1 cellular context compared by ENCODE assay signal in the genomic region with DNA sequence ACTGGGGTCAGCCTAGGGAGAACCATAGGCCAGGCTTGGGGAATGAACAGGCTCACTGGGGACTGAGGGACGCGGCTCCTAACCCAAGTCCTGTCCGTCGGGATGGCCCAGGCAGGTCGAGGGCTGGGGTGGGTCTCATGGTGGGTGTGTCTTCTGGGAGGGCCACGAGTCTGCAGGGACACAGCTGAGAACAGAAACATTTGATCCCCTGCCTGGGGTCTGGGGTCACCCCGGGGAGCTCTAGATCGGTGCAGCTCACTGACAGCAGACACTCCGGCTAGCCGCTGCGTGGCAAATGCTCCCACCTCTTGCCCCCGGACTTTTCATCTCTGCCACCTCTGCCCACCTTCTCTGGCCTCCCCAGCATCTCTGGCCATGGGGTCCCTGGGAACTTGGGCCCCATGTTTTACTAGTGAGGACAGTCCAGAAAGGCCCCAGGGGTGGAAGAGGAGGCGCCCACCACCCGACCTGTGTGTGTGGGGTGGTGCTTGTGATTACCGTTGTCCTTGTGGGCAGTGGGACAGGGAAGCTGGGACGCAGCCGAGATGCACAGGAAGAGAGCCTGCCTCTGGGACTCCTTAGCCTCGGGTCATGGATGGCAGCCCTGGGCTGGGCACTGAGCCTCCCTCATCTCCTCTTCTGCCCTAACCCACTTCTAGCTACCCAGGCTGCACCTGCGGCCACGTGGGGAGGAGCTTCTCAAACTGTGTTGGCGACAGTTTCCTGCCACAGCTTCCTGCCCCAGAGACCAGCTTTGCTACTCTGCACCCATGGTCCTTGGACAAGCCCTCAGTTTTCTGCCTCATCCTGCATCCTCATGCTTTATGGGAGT.
TF ChIP-seq lines count a peak whose summit lies in the region.

No MANE protein-coding gene starts in this region.

TF ChIP-seq in K562, 482 proteins besides CTCF, POLR2A, EP300 and RAD21:
- TF ChIP-seq ZFX (CRISPR knock-in tag; IDR thresholded peaks at IDR 0.05) = no peak
- TF ChIP-seq, protein P1, sequence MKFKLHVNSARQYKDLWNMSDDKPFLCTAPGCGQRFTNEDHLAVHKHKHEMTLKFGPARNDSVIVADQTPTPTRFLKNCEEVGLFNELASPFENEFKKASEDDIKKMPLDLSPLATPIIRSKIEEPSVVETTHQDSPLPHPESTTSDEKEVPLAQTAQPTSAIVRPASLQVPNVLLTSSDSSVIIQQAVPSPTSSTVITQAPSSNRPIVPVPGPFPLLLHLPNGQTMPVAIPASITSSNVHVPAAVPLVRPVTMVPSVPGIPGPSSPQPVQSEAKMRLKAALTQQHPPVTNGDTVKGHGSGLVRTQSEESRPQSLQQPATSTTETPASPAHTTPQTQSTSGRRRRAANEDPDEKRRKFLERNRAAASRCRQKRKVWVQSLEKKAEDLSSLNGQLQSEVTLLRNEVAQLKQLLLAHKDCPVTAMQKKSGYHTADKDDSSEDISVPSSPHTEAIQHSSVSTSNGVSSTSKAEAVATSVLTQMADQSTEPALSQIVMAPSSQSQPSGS (CRISPR knock-in tag; IDR thresholded peaks at IDR 0.05) = no peak
- TF ChIP-seq TAF7 (tag; IDR thresholded peaks at IDR 0.05) = no peak
- no peak for TF ChIP-seq FOXK1 (CRISPR knock-in tag; IDR thresholded peaks at IDR 0.05; ENCODE audit: borderline replicate concordance)
- no peak for TF ChIP-seq CREM (IDR thresholded peaks at IDR 0.05; ENCODE audit: low read depth)
TF ChIP-seq in K562: peak in this region for 0.
